ENCODE assay signal across 19 cellular contexts in genomic region chr5:142677212-142677611, GRCh38. TPM values are rescaled to one million over a fixed set of nuclear protein-coding genes. Genes with fewer than 3 reads are reported as not detected.
DNase-seq lines count a peak whose midpoint lies in the region; ATAC-seq, FAIRE-seq and TF ChIP-seq lines count a peak whose summit lies in the region.
"Had no signal": no experiment of that assay in that cellular context is flagged by ENCODE, and none has a peak within 500 bp of the region (broad histone marks: within the 10 kb centered on the region; RNA-seq: fewer than 3 reads in every experiment).

No MANE protein-coding gene starts in this region.

- ATAC-seq in GM21723 (IDR thresholded peaks at IDR 0.05; ENCODE audit: unreplicated experiment): no peak
- no peak for ATAC-seq in stimulated activated effector memory CD8-positive, alpha-beta T cell treated with anti-CD3 and anti-CD28 coated beads, Interleukin-12 subunit alpha, Interleukin-12 subunit beta, amount 100 ng/mL, for 72 hours

- H3K27me3 ChIP-seq in bronchial epithelial cell (ENCODE audit: control insufficient read depth, insufficient read depth, low read length) (no peaks in the 10 kb centered on the region), layer of hippocampus (ENCODE audit: control insufficient read depth, insufficient read depth, low read length) (no peaks in the 10 kb centered on the region)

- no peak for TF ChIP-seq CTCF in HFFc6 (IDR thresholded peaks at IDR 0.05)
- TF ChIP-seq CTCF in bronchial epithelial cell (IDR thresholded peaks at IDR 0.05; ENCODE audit: insufficient read depth, low read length, severe bottlenecking): no peak

- no peaks in the 10 kb centered on the region for H3K36me3 ChIP-seq in bronchial epithelial cell (ENCODE audit: control insufficient read depth, insufficient read depth, low read length)

- H3K36me3 Mint-ChIP-seq in HFFc6 (ENCODE audit: low read depth): no peaks in the 10 kb centered on the region
- no peaks in the 10 kb centered on the region for H3K36me3 Mint-ChIP-seq in stimulated activated effector memory CD8-positive, alpha-beta T cell treated with anti-CD3 and anti-CD28 coated beads, Interleukin-12 subunit alpha, Interleukin-12 subunit beta, amount 100 ng/mL, for 72 hours
- H3K36me3 Mint-ChIP-seq: CD4-positive, CD25-positive, alpha-beta regulatory T cell had no signal

- H3K27me3 Mint-ChIP-seq in HFFc6 (ENCODE audit: insufficient read depth): peaks cover 5% of the 10 kb centered on the region
- H3K27me3 Mint-ChIP-seq: CD4-positive, CD25-positive, alpha-beta regulatory T cell had no signal

- H3K27ac Mint-ChIP-seq in HFFc6: no peak overlapping the region
- no peak overlapping the region for H3K27ac Mint-ChIP-seq in stimulated activated effector memory CD8-positive, alpha-beta T cell treated with anti-CD3 and anti-CD28 coated beads, Interleukin-12 subunit alpha, Interleukin-12 subunit beta, amount 100 ng/mL, for 72 hours
- H3K27ac Mint-ChIP-seq: CD4-positive, CD25-positive, alpha-beta regulatory T cell had no signal

- FAIRE-seq in bronchial epithelial cell (lab: Jason Lieb, UNC): peak; percentile 18
- FAIRE-seq: GM12892 had no signal

- peak overlapping the region; percentile 78 for H3K27ac ChIP-seq in layer of hippocampus (ENCODE audit: low read depth, low read length)

- H3K4me3 Mint-ChIP-seq in HFFc6: no peak overlapping the region
- H3K4me3 Mint-ChIP-seq in stimulated activated effector memory CD8-positive, alpha-beta T cell treated with anti-CD3 and anti-CD28 coated beads, Interleukin-12 subunit alpha, Interleukin-12 subunit beta, amount 100 ng/mL, for 72 hours: no peak overlapping the region
- H3K4me3 Mint-ChIP-seq: CD4-positive, CD25-positive, alpha-beta regulatory T cell had no signal

- H3K9me3 Mint-ChIP-seq in HFFc6: no peaks in the 10 kb centered on the region
- no peaks in the 10 kb centered on the region for H3K9me3 Mint-ChIP-seq in stimulated activated effector memory CD8-positive, alpha-beta T cell treated with anti-CD3 and anti-CD28 coated beads, Interleukin-12 subunit alpha, Interleukin-12 subunit beta, amount 100 ng/mL, for 72 hours

- DNase-seq in AG20443 (ENCODE audit: low spot score) (peak; percentile 10), HFFc6 (peak; percentile 32), bronchial epithelial cell (ENCODE audit: low read depth) (peak; percentile 83), DMS153 (lab: John Stamatoyannopoulos, UW) (no peak)
- DNase-seq in stimulated activated effector memory CD8-positive, alpha-beta T cell treated with anti-CD3 and anti-CD28 coated beads, Interleukin-12 subunit alpha, Interleukin-12 subunit beta, amount 100 ng/mL, for 72 hours (ENCODE audit: low spot score in 2 of 2): no peak
- no peak for DNase-seq in activated effector memory CD4-positive, alpha-beta T cell treated with Interleukin-2 at 50 U/mL for 16 hours
- DNase-seq: AML-193; CD4-positive, CD25-positive, alpha-beta regulatory T cell; GDM1; GOT3; Karpas-422; NCI-H1417; NCI-H2081; NCI-H524 treated with DMSO at 0.1 percent for 48 hours; OCI-M1 had no signal

- peaks cover 45% of the 10 kb centered on the region for H3K4me1 Mint-ChIP-seq in HFFc6 (ENCODE audit: low read depth)
- H3K4me1 Mint-ChIP-seq in stimulated activated effector memory CD8-positive, alpha-beta T cell treated with anti-CD3 and anti-CD28 coated beads, Interleukin-12 subunit alpha, Interleukin-12 subunit beta, amount 100 ng/mL, for 72 hours: no peaks in the 10 kb centered on the region
- H3K4me1 Mint-ChIP-seq: CD4-positive, CD25-positive, alpha-beta regulatory T cell had no signal

- no peak overlapping the region for H3K4me3 ChIP-seq in bronchial epithelial cell (ENCODE audit: low read depth, low read length)

RNA-seq across cellular contexts. Expression of gene FGF1, which starts 8.7 kb away (rescaled TPM):
- 10 to 100 TPM; 34.2 to 42.4 (median 37.2) TPM for total RNA-seq in HFFc6 (2021; fragmentation: NEBNext Ultra II Directional; extraction: Animal tissue kit (Norgen Biotek cat#: 25700))
- total RNA-seq in bronchial epithelial cell: under 0.01 and 0.38 TPM in 2 replicates
- total RNA-seq: CD4-positive, CD25-positive, alpha-beta regulatory T cell; SK-MEL-5 had no signal

Comparison
In these comparisons a context has a peak if more than half of its experiments do, and no peak if none do; other contexts are left out.
1. DNase-seq: peak in AG20443 (single experiment), HFFc6 (single experiment) and bronchial epithelial cell (single experiment); none in DMS153 (single experiment), stimulated activated effector memory CD8-positive, alpha-beta T cell treated with anti-CD3 and anti-CD28 coated beads, Interleukin-12 subunit alpha, Interleukin-12 subunit beta, amount 100 ng/mL, for 72 hours (0 of 2) and activated effector memory CD4-positive, alpha-beta T cell treated with Interleukin-2 at 50 U/mL for 16 hours (single experiment).
2. RNA of gene FGF1, which starts 8.7 kb away (total RNA-seq): 34.2 to 42.4 TPM in HFFc6; under 0.01 to 0.38 TPM in bronchial epithelial cell; every median in the first group is over 10 times any median in the second.